ENCODE assay signal across 8 cellular contexts in the genomic region with DNA sequence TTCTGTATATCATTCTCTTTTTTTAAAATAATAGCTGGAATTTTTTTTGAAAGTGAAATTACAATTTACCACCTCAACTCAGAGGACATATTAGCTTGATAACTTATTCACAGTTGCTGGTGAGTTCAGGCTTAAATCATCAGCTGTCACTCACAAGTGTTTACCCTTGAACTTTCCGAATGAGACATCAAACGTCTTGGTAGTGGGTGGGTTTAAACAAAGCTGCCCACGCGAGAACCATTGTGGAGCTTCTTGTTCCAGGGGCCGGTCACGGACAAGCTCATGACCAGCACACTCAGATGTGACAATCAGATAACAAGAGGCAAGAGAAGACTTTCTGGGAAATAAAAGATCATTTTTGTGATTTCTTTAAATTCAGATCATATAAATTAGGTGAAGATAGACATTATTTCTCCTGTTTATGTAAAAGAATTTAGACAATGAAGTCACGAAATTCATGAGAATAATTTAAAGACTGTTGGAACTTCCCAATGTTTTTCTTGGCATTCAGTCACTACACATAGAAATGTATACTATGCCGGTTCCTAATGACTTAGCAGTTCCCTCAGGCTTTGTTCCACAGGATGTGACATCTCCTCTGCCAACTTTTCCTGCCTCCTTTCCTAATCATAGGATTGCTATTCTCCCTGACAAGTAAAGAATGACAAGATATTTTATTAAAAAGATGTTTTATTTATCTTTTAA. TPM values are rescaled to one million over a fixed set of nuclear protein-coding genes. Genes with fewer than 3 reads are reported as not detected.
DNase-seq lines count a peak whose midpoint lies in the region; ATAC-seq and TF ChIP-seq lines count a peak whose summit lies in the region.

No MANE protein-coding gene starts in this region.

- TF ChIP-seq CTCF in WTC11 (IDR thresholded peaks at IDR 0.05), result no peak

- H3K9me3 Mint-ChIP-seq in activated naive CD4-positive, alpha-beta T cell treated with anti-CD3 and anti-CD28 coated beads, Interleukin-2, amount 50 U/mL, for 72 hours, result no peaks in the 10 kb centered on the region
- peaks cover 2% of the 10 kb centered on the region for H3K9me3 Mint-ChIP-seq in WTC11

- intact Hi-C loops in Right ventricle myocardium superior (cut with DNase I) (loop anchor here (5.0 to 10.0 kb wide), 2 partner anchors 182 to 614 kb away; no protein-coding TSS in a partner anchor), Right ventricle myocardium inferior (cut with DNase I) (loop anchor here (2.0 to 10.0 kb wide), 3 partner anchors 47 to 614 kb away; no protein-coding TSS in a partner anchor)

- POLR2A ChIA-PET in WTC11 (lab: Charles Lee), result interaction anchor here (0.7 kb wide), 1 partner anchor 31 kb away, joined by 3 read pairs; no protein-coding TSS in a partner anchor

- no peaks in the 10 kb centered on the region for H3K36me3 Mint-ChIP-seq in activated naive CD4-positive, alpha-beta T cell treated with anti-CD3 and anti-CD28 coated beads, Interleukin-2, amount 50 U/mL, for 72 hours
- H3K36me3 Mint-ChIP-seq in WTC11, result peaks cover under 1% of the 10 kb centered on the region; the same call in 1 of the 2 replicates

- H3K27ac Mint-ChIP-seq in activated naive CD4-positive, alpha-beta T cell treated with anti-CD3 and anti-CD28 coated beads, Interleukin-2, amount 50 U/mL, for 72 hours, result peak overlapping the region in 1 of 2 donors; percentile 16
- no peak overlapping the region for H3K27ac Mint-ChIP-seq in WTC11

- H3K4me1 Mint-ChIP-seq in WTC11, result peaks cover 61% of the 10 kb centered on the region

- ATAC-seq in Right ventricle myocardium superior (ENCODE audit: poor library complexity) (peak; percentile 24), Right ventricle myocardium inferior (no peak), HG03139 (IDR thresholded peaks at IDR 0.05; ENCODE audit: unreplicated experiment) (peak; percentile 46), WTC11 (no peak)
- ATAC-seq in activated naive CD4-positive, alpha-beta T cell treated with anti-CD3 and anti-CD28 coated beads, Interleukin-2, amount 50 U/mL, for 72 hours, result peak; percentile 29 to 52

- H3K27me3 Mint-ChIP-seq in WTC11 (ENCODE audit: low read depth), result peaks cover 2% of the 10 kb centered on the region; the same call in 1 of the 2 replicates

- DNase-seq in Right ventricle myocardium superior, result no peak
- no peak for DNase-seq in Right ventricle myocardium inferior (ENCODE audit: missing footprints)
- no peak for DNase-seq in activated naive CD4-positive, alpha-beta T cell treated with anti-CD3 and anti-CD28 coated beads, Interleukin-2, amount 50 U/mL, for 72 hours (ENCODE audit: low spot score in 2 of 2)
- DNase-seq in hepatic stellate cell (ENCODE audit: low spot score), result peak; percentile 56
- DNase-seq in substantia nigra (lab: John Stamatoyannopoulos, UW), result peak in 2 of 49 donors; percentile 20 to 36
- DNase-seq in WTC11 (ENCODE audit: low spot score), result no peak
- DNase-seq in NCI-H345 treated with DMSO at 0.1 percent for 48 hours (lab: John Stamatoyannopoulos, UW; ENCODE audit: unreplicated experiment), result no peak

- H3K27ac ChIP-seq in substantia nigra (ENCODE audit: low read depth, low read length, poor library complexity, severe bottlenecking), result peak overlapping the region; percentile 74

- H3K4me3 Mint-ChIP-seq in WTC11, result no peak overlapping the region

- CTCF ChIA-PET in WTC11 (lab: Charles Lee), result interaction anchor here (0.7 to 1.6 kb wide), 4 partner anchors 16 to 181 kb away, joined by 3 to 5 read pairs (median 3); no protein-coding TSS in a partner anchor

TF ChIP-seq in WTC11, 78 proteins besides CTCF, POLR2A, EP300 and RAD21 (continues in another document):
- TF ChIP-seq NFATC4 (CRISPR knock-in tag; IDR thresholded peaks at IDR 0.05) (no peak), ZNF232 (CRISPR knock-in tag; IDR thresholded peaks at IDR 0.05) (no peak), ZBTB21 (CRISPR knock-in tag; IDR thresholded peaks at IDR 0.05; ENCODE audit: borderline replicate concordance) (no peak), ATF6 (CRISPR knock-in tag; IDR thresholded peaks at IDR 0.05) (no peak), AR (CRISPR knock-in tag; IDR thresholded peaks at IDR 0.05) (no peak), SOX15 (CRISPR knock-in tag; IDR thresholded peaks at IDR 0.05) (no peak), MAX (CRISPR knock-in tag; IDR thresholded peaks at IDR 0.05) (no peak), ZNF121 (CRISPR knock-in tag; IDR thresholded peaks at IDR 0.05) (no peak), ZNF425 (CRISPR knock-in tag; conservative IDR thresholded peaks at IDR 0.05) (no peak)
- TF ChIP-seq, protein P1, sequence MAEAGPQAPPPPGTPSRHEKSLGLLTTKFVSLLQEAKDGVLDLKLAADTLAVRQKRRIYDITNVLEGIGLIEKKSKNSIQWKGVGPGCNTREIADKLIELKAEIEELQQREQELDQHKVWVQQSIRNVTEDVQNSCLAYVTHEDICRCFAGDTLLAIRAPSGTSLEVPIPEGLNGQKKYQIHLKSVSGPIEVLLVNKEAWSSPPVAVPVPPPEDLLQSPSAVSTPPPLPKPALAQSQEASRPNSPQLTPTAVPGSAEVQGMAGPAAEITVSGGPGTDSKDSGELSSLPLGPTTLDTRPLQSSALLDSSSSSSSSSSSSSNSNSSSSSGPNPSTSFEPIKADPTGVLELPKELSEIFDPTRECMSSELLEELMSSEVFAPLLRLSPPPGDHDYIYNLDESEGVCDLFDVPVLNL (CRISPR knock-in tag; IDR thresholded peaks at IDR 0.05; ENCODE audit: borderline replicate concordance, low read depth), result no peak

RNA-seq across cellular contexts. Expression of gene BTD, which starts 29.3 kb away (rescaled TPM):
- total RNA-seq in Right ventricle myocardium superior (10.3 TPM), Right ventricle myocardium inferior (13.5 TPM), WTC11 (2021) (18.5 to 23.7 TPM (median 21.0 TPM) in 3 replicates)
- total RNA-seq in activated naive CD4-positive, alpha-beta T cell treated with anti-CD3 and anti-CD28 coated beads, Interleukin-2, amount 50 U/mL, for 72 hours, result 10 to 100 TPM in 1 of 2 donors, 1 to 10 TPM in 1; 6.0 to 14.3 TPM

RNA-seq across cellular contexts. Expression of gene HACL1, which starts 29.4 kb away (rescaled TPM):
- total RNA-seq in Right ventricle myocardium superior, result 14.4 TPM
- 12.5 TPM for total RNA-seq in Right ventricle myocardium inferior
- 10 to 100 TPM; 22.7 to 34.2 TPM for total RNA-seq in activated naive CD4-positive, alpha-beta T cell treated with anti-CD3 and anti-CD28 coated beads, Interleukin-2, amount 50 U/mL, for 72 hours
- 40.0 to 44.9 TPM (median 42.4 TPM) in 3 replicates for total RNA-seq in WTC11 (2021)

Comparison
In these comparisons a context has a peak if more than half of its experiments do, and no peak if none do; other contexts are left out.
1. ATAC-seq: peak in Right ventricle myocardium superior (single experiment), HG03139 (single experiment) and activated naive CD4-positive, alpha-beta T cell treated with anti-CD3 and anti-CD28 coated beads, Interleukin-2, amount 50 U/mL, for 72 hours (2 of 2); none in Right ventricle myocardium inferior (single experiment) and WTC11 (single experiment).